35 cellular contexts compared by ENCODE assay signal in the genomic region with DNA sequence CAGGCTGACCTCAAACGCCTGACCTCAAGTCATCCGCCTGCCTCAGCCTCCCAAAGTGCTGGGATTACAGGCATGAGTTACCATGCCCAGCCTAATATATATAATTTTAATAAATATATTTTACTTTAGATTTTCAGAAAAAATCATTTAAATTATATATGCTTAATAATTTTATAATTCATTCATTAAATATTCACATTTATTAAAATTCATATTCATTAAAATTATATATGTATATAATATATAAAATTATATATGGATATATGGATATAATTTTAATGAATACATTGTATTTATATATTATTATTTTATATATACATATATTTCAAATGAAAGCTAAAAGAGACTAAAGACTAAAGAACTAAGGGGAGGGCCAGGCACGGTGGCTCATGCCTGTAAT.
"Had no signal": no experiment of that assay in that cellular context is flagged by ENCODE, and none has a peak within 500 bp of the region (broad histone marks: within the 10 kb centered on the region; RNA-seq: fewer than 3 reads in every experiment).

No MANE protein-coding gene starts in this region.

- H3K27me3 ChIP-seq: adrenal gland, body of pancreas, dorsolateral prefrontal cortex, esophagus muscularis mucosa, foreskin keratinocyte had no signal

- H3K36me3 ChIP-seq: adrenal gland, esophagus muscularis mucosa had no signal

- H3K9me3 ChIP-seq: adrenal gland, body of pancreas, esophagus muscularis mucosa had no signal

- H3K9me3 Mint-ChIP-seq: activated naive CD4-positive, alpha-beta T cell treated with anti-CD3 and anti-CD28 coated beads for 36 hours; activated naive CD4-positive, alpha-beta T cell treated with anti-CD3 and anti-CD28 coated beads, Interleukin-2, amount 50 U/mL, for 24 hours; activated naive CD8-positive, alpha-beta T cell treated with anti-CD3 and anti-CD28 coated beads for 36 hours; activated naive CD8-positive, alpha-beta T cell treated with anti-CD3 and anti-CD28 coated beads, Interleukin-2, amount 50 U/mL, for 24 hours; activated T-helper 1 cell treated with anti-CD3 and anti-CD28 coated beads, Interleukin-12 subunit alpha, Interleukin-12 subunit beta, Interleukin-2, Interleukin-4 antibody, amounts not matched to agents 30 ng/mL and 10 ng/mL and 1 ng/mL, durations not matched to agents 14 hours and 24 hours and 36 hours; activated T-helper 2 cell treated with anti-CD3 and anti-CD28 coated beads, Interferon-gamma antibody, Interleukin-2, Interleukin-4, amounts not matched to agents 10 μg/mL and 5 μg/mL and 100 μg/mL, durations not matched to agents 14 hours and 24 hours and 36 hours; dendritic cell treated with granulocyte-macrophage colony-stimulating factor and Interleukin-4, amounts not matched to agents 40 ng/mL and 50 ng/mL, for 4 days; T-helper 2 cell treated with Interferon-gamma antibody and Interleukin-4, amounts not matched to agents 5 μg/mL and 100 μg/mL, for 36 hours had no signal

- H3K4me3 Mint-ChIP-seq: activated CD8-positive, alpha-beta memory T cell treated with anti-CD3 and anti-CD28 coated beads, Interleukin-2, amount 10 ng/mL, durations not matched to agents 7 days and 5 days; activated CD8-positive, alpha-beta T cell treated with anti-CD3 and anti-CD28 coated beads, Interleukin-2, amount 10 ng/mL, durations not matched to agents 7 days and 5 days; activated naive CD4-positive, alpha-beta T cell treated with anti-CD3 and anti-CD28 coated beads for 36 hours; activated naive CD4-positive, alpha-beta T cell treated with anti-CD3 and anti-CD28 coated beads, Interleukin-2, amount 50 U/mL, for 24 hours; activated naive CD8-positive, alpha-beta T cell treated with anti-CD3 and anti-CD28 coated beads for 36 hours; activated naive CD8-positive, alpha-beta T cell treated with anti-CD3 and anti-CD28 coated beads, Interleukin-2, amount 50 U/mL, for 24 hours; activated T-helper 1 cell treated with anti-CD3 and anti-CD28 coated beads, Interleukin-12 subunit alpha, Interleukin-12 subunit beta, Interleukin-2, Interleukin-4 antibody, amounts not matched to agents 30 ng/mL and 10 ng/mL and 1 ng/mL, durations not matched to agents 14 hours and 24 hours and 36 hours; dendritic cell treated with granulocyte-macrophage colony-stimulating factor and Interleukin-4, amounts not matched to agents 40 ng/mL and 50 ng/mL, for 4 days; endodermal cell; T-helper 17 cell; T-helper 2 cell treated with Interferon-gamma antibody and Interleukin-4, amounts not matched to agents 5 μg/mL and 100 μg/mL, for 36 hours had no signal

- ATAC-seq: activated CD8-positive, alpha-beta memory T cell treated with anti-CD3 and anti-CD28 coated beads, Interleukin-2, amount 10 ng/mL, durations not matched to agents 7 days and 5 days; activated CD8-positive, alpha-beta T cell treated with anti-CD3 and anti-CD28 coated beads, Interleukin-2, amount 10 ng/mL, durations not matched to agents 7 days and 5 days; activated naive CD8-positive, alpha-beta T cell treated with anti-CD3 and anti-CD28 coated beads, Interleukin-2, amount 50 U/mL, for 24 hours; body of pancreas; foreskin keratinocyte; T-helper 17 cell had no signal

- DNase-seq: activated CD4-positive, alpha-beta T cell treated with anti-CD3 and anti-CD28 coated beads for 1 hour; activated CD4-positive, alpha-beta T cell treated with anti-CD3 and anti-CD28 coated beads for 48 hours; activated CD4-positive, alpha-beta T cell treated with anti-CD3 and anti-CD28 coated beads, Interleukin-2, amount 50 U/mL, for 1 hour; activated CD4-positive, alpha-beta T cell treated with anti-CD3 and anti-CD28 coated beads, Interleukin-2, amount 50 U/mL, for 48 hours; activated CD8-positive, alpha-beta memory T cell treated with anti-CD3 and anti-CD28 coated beads, Interleukin-2, amount 10 ng/mL, durations not matched to agents 7 days and 5 days; activated CD8-positive, alpha-beta memory T cell treated with anti-CD3 and anti-CD28 coated beads, Interleukin-2, amount 50 U/mL, for 4 hours; activated CD8-positive, alpha-beta T cell treated with anti-CD3 and anti-CD28 coated beads, Interleukin-2, amount 10 ng/mL, durations not matched to agents 7 days and 5 days; activated effector memory CD4-positive, alpha-beta T cell treated with anti-CD3 and anti-CD28 coated beads, Interleukin-2, amount 50 U/mL, for 16 hours; activated naive CD4-positive, alpha-beta T cell treated with anti-CD3 and anti-CD28 coated beads for 36 hours; activated naive CD8-positive, alpha-beta T cell treated with anti-CD3 and anti-CD28 coated beads for 36 hours; activated naive CD8-positive, alpha-beta T cell treated with anti-CD3 and anti-CD28 coated beads, Interleukin-2, amount 50 U/mL, for 24 hours; activated T-cell treated with anti-CD3 and anti-CD28 coated beads, Interleukin-2, amount 50 U/mL, for 1 hour; activated T-cell treated with anti-CD3 and anti-CD28 coated beads, Interleukin-2, amount 50 U/mL, for 48 hours; adrenal gland; amygdala; aorta; body of pancreas; central memory CD4-positive, alpha-beta T cell; cerebellar nuclear complex; dorsolateral prefrontal cortex; effector memory CD4-positive, alpha-beta T cell; endodermal cell; erythroblast; foreskin keratinocyte; head of caudate nucleus; T-helper 1 cell; T-helper 17 cell; T1000 had no signal

- H3K27ac Mint-ChIP-seq: activated CD8-positive, alpha-beta memory T cell treated with anti-CD3 and anti-CD28 coated beads, Interleukin-2, amount 10 ng/mL, durations not matched to agents 7 days and 5 days; activated CD8-positive, alpha-beta T cell treated with anti-CD3 and anti-CD28 coated beads, Interleukin-2, amount 10 ng/mL, durations not matched to agents 7 days and 5 days; activated naive CD4-positive, alpha-beta T cell treated with anti-CD3 and anti-CD28 coated beads for 36 hours; activated naive CD4-positive, alpha-beta T cell treated with anti-CD3 and anti-CD28 coated beads, Interleukin-2, amount 50 U/mL, for 24 hours; activated naive CD8-positive, alpha-beta T cell treated with anti-CD3 and anti-CD28 coated beads for 36 hours; activated naive CD8-positive, alpha-beta T cell treated with anti-CD3 and anti-CD28 coated beads, Interleukin-2, amount 50 U/mL, for 24 hours; activated T-helper 1 cell treated with anti-CD3 and anti-CD28 coated beads, Interleukin-12 subunit alpha, Interleukin-12 subunit beta, Interleukin-2, Interleukin-4 antibody, amounts not matched to agents 30 ng/mL and 10 ng/mL and 1 ng/mL, durations not matched to agents 14 hours and 24 hours and 36 hours; activated T-helper 2 cell treated with anti-CD3 and anti-CD28 coated beads, Interferon-gamma antibody, Interleukin-2, Interleukin-4, amounts not matched to agents 10 μg/mL and 5 μg/mL and 100 μg/mL, durations not matched to agents 14 hours and 24 hours and 36 hours; dendritic cell treated with granulocyte-macrophage colony-stimulating factor and Interleukin-4, amounts not matched to agents 40 ng/mL and 50 ng/mL, for 4 days; endodermal cell; T-helper 17 cell; T-helper 2 cell treated with Interferon-gamma antibody and Interleukin-4, amounts not matched to agents 5 μg/mL and 100 μg/mL, for 36 hours had no signal

- H3K27me3 Mint-ChIP-seq: activated naive CD4-positive, alpha-beta T cell treated with anti-CD3 and anti-CD28 coated beads, Interleukin-2, amount 50 U/mL, for 24 hours; activated naive CD8-positive, alpha-beta T cell treated with anti-CD3 and anti-CD28 coated beads, Interleukin-2, amount 50 U/mL, for 24 hours had no signal

- H3K36me3 Mint-ChIP-seq: activated CD8-positive, alpha-beta memory T cell treated with anti-CD3 and anti-CD28 coated beads, Interleukin-2, amount 10 ng/mL, durations not matched to agents 7 days and 5 days; activated naive CD4-positive, alpha-beta T cell treated with anti-CD3 and anti-CD28 coated beads, Interleukin-2, amount 50 U/mL, for 24 hours; activated naive CD8-positive, alpha-beta T cell treated with anti-CD3 and anti-CD28 coated beads for 36 hours had no signal

- H3K27ac ChIP-seq: adrenal gland, body of pancreas, coronary artery, dorsolateral prefrontal cortex, esophagus muscularis mucosa, foreskin keratinocyte had no signal

- H3K4me1 ChIP-seq: adrenal gland, body of pancreas, foreskin keratinocyte had no signal

- H3K4me3 ChIP-seq: adrenal gland, body of pancreas, coronary artery, dorsolateral prefrontal cortex, esophagus muscularis mucosa had no signal

- H3K4me1 Mint-ChIP-seq: endodermal cell had no signal
